In the genomic region with DNA sequence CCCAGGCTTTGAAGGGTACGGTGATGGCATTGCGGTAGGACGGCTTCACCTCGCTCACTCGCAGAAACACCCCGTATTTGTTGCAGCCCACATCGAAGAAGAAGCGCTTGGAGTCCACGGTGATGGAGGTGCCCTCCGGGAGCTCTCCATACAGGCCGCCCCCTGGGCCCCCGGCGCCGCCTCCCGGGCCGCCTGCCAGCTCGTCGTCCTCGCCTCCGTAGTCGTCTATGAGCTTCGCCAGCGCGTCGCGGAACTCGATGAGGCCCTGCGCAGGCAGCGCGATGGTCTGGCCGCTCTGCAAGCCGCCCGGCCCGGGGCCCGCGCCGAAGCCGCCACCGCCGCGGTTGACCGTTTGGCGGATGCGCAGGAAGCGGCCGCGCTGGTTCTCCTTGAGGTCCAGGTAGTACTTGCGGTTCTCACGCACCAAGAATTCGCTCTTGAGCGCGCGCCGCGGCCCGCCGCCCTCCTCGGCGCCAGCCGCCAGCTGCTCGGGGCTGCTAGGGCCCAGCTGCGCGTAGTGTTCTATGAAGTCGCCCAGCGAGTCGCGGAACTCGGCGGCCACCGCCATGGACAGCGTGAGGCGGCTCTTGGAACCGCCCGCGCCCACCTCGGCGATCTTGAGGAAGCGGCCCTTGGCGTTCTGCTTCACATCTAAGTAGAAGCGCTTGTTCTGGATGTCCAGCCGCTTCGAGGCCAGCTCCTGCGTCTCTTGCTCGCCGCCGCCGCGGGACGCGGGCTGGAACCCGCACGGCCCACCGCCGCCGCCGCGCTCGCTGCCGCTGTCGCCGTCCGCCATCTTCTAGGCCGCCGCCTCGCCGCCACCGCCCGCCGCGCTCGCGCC, we compare ENCODE assay signal across 8 cellular contexts. TPM values are rescaled to one million over a fixed set of nuclear protein-coding genes. Genes with fewer than 3 reads are reported as not detected.
DNase-seq lines count a peak whose midpoint lies in the region; ATAC-seq, FAIRE-seq and TF ChIP-seq lines count a peak whose summit lies in the region.

No MANE protein-coding gene starts in this region.

- intact Hi-C loops in K562 (cut with micrococcal nuclease): loop anchor here (2.0 to 5.0 kb wide), 3 partner anchors 36 to 103 kb away; a partner anchor contains a TSS

- no TSS peak for BruUV-seq in K562 (replicated peaks; lab: Mats Ljungman, UMichigan)

- H3K36me3 Mint-ChIP-seq in CD8-positive, alpha-beta memory T cell: peaks cover 5 to 25% (median 6%) of the 10 kb centered on the region in 3 donors

- peak overlapping the region; percentile 89 to 99 for H3K9ac ChIP-seq in K562 (ENCODE audit: insufficient read depth in 1 of 2, low read depth in 2 of 2, low read length in 2 of 2)

- peak overlapping the region; percentile 59 for H3K4me3 ChIP-seq in CD8-positive, alpha-beta memory T cell (ENCODE audit: low read length)
- H3K4me3 ChIP-seq in K562 (peak overlapping the region; percentile 78), iPS-18c (ENCODE audit: insufficient read depth, low read depth, low read length) (peak overlapping the region; percentile 90), skin epidermis (peak overlapping the region; percentile 71 to 96 (median 94))

- POLR2A ChIA-PET in CD8-positive, alpha-beta memory T cell (lab: Charles Lee): interaction anchor here (0.5 to 2.8 kb wide), 24 partner anchors 10 to 961 kb away, joined by 3 to 34 read pairs (median 4); a partner anchor contains a TSS
- POLR2A ChIA-PET in K562 (lab: Yijun Ruan, JAX): interaction anchor here (0.6 to 3.6 kb wide), 21 partner anchors 7 to 319 kb away, joined by 3 to 43 read pairs (median 4); a partner anchor contains a TSS

- TF ChIP-seq RAD21 in K562 (CRISPR knock-in tag; conservative IDR thresholded peaks at IDR 0.05 in 1 of 2, IDR thresholded peaks at IDR 0.05 in 1 of 2): no peak

- H3K27ac Mint-ChIP-seq in CD8-positive, alpha-beta memory T cell: peak overlapping the region; percentile 93 to 100 (median 96)

- in situ Hi-C loops in K562 (cut with MboI): no loop called here

- H3K4me2 ChIP-seq in K562 (ENCODE audit: insufficient read depth, low read length): peak overlapping the region; percentile 88

- H3K9me3 ChIP-seq in CD8-positive, alpha-beta memory T cell (ENCODE audit: low read length): peaks cover 7% of the 10 kb centered on the region
- no peaks in the 10 kb centered on the region for H3K9me3 ChIP-seq in K562 (replicated peaks; ENCODE audit: control insufficient read depth, insufficient read depth, low read depth, low read length)
- H3K9me3 ChIP-seq in iPS-18c (ENCODE audit: control insufficient read depth, insufficient read depth, low read length): no peaks in the 10 kb centered on the region

- H3K4me1 Mint-ChIP-seq in CD8-positive, alpha-beta memory T cell: peaks cover 55 to 78% (median 75%) of the 10 kb centered on the region in 3 donors

- TF ChIP-seq POLR2A in K562 (conservative IDR thresholded peaks at IDR 0.05): no peak

- H3K9me3 Mint-ChIP-seq in CD8-positive, alpha-beta memory T cell: peaks cover 3 to 14% (median 8%) of the 10 kb centered on the region in 5 donors

- TF ChIP-seq CTCF in K562 (IDR thresholded peaks at IDR 0.05 in 2 of 3, conservative IDR thresholded peaks at IDR 0.05 in 1 of 3; ENCODE audit: insufficient read depth in 2 of 3, low read depth in 1 of 3, low read length in 3 of 3): no peak

- WGBS in K562 (ENCODE audit: insufficient coverage, low coverage, missing lambda C conversion rate): under 1% methylated on average over 72 of the region's 112 CpGs

- peaks cover 0 to 7% of the 10 kb centered on the region in 2 donors for H3K27me3 Mint-ChIP-seq in CD8-positive, alpha-beta memory T cell

- peak overlapping the region; percentile 85 to 98 (median 95) for H3K4me3 Mint-ChIP-seq in CD8-positive, alpha-beta memory T cell

- CTCF ChIA-PET in CD8-positive, alpha-beta memory T cell (lab: Charles Lee): interaction anchor here (1.0 to 4.8 kb wide), 8 partner anchors 9 to 303 kb away, joined by 3 to 25 read pairs (median 4); a partner anchor contains a TSS
- CTCF ChIA-PET in K562 (lab: Yijun Ruan, JAX; ENCODE audit: low intra/inter-chr PET ratio): no interaction called here

- no peaks in the 10 kb centered on the region for H3K9me1 ChIP-seq in K562 (ENCODE audit: control insufficient read depth, insufficient read depth, low read length)

- no peak for FAIRE-seq in K562 (lab: Jason Lieb, UNC)

- DNase-seq in CD8-positive, alpha-beta memory T cell: peak; percentile 38 to 82 (median 53)
- peak; percentile 24 to 79 (median 44) for DNase-seq in T-helper 2 cell
- DNase-seq in K562 (ENCODE audit: extremely low read depth in 1 of 4, low spot score in 3 of 4): peak; percentile 47 to 70 (median 54)
- no peak for DNase-seq in kidney glomerular epithelial cell (lab: John Stamatoyannopoulos, UW)

- H3K36me3 ChIP-seq in CD8-positive, alpha-beta memory T cell (ENCODE audit: insufficient read depth, low read length): no peaks in the 10 kb centered on the region
- peaks cover 45% of the 10 kb centered on the region for H3K36me3 ChIP-seq in K562 (ENCODE audit: control insufficient read depth, insufficient read depth, low read length)

- H3K79me2 ChIP-seq in K562 (ENCODE audit: control insufficient read depth, insufficient read depth, low read length): peaks cover 69% of the 10 kb centered on the region

- peak overlapping the region; percentile 79 for H3K27ac ChIP-seq in CD8-positive, alpha-beta memory T cell (ENCODE audit: low read depth, low read length)
- peak overlapping the region; percentile 96 for H3K27ac ChIP-seq in K562 (ENCODE audit: extremely low read depth, low read depth, low read length)
- peak overlapping the region; percentile 93 to 100 (median 97) for H3K27ac ChIP-seq in skin epidermis

- H2AFZ ChIP-seq in K562 (ENCODE audit: low read depth, low read length): peak overlapping the region; percentile 74

- peaks cover 45% of the 10 kb centered on the region for H4K20me1 ChIP-seq in K562 (replicated peaks; ENCODE audit: control insufficient read depth, insufficient read depth, low read length)

- ATAC-seq in GM19455 (IDR thresholded peaks at IDR 0.05; ENCODE audit: unreplicated experiment): peak; percentile 27
- peak; percentile 5 for ATAC-seq in HG03575 (IDR thresholded peaks at IDR 0.05; ENCODE audit: extremely low read depth, insufficient number of reproducible peaks, low FRiP score, unreplicated experiment)
- ATAC-seq in K562: peak; percentile 48

- H3K27me3 ChIP-seq in CD8-positive, alpha-beta memory T cell (ENCODE audit: insufficient read depth, low read length, poor library complexity, severe bottlenecking): no peaks in the 10 kb centered on the region
- no peaks in the 10 kb centered on the region for H3K27me3 ChIP-seq in K562 (ENCODE audit: control insufficient read depth in 2 of 2, insufficient read depth in 2 of 2, low read length in 2 of 2)

- peaks cover 48% of the 10 kb centered on the region for H3K4me1 ChIP-seq in CD8-positive, alpha-beta memory T cell (ENCODE audit: insufficient read depth, low read length)
- peaks cover 16 to 36% of the 10 kb centered on the region in 2 experiments for H3K4me1 ChIP-seq in K562 (replicated peaks in 1 of 2; ENCODE audit: control insufficient read depth in 2 of 2, insufficient read depth in 2 of 2, low read length in 2 of 2)

- TF ChIP-seq EP300 in K562 (IDR thresholded peaks at IDR 0.05; ENCODE audit: low read length): no peak

TF ChIP-seq in K562, 482 proteins besides CTCF, POLR2A, EP300 and RAD21 (continues in another document):
- peak in 1 of 2 experiments; percentile 47; a peak in 1 of 4 replicates for TF ChIP-seq MAZ (CRISPR knock-in tag; conservative IDR thresholded peaks at IDR 0.05 in 1 of 2, IDR thresholded peaks at IDR 0.05 in 1 of 2)

RNA-seq across cellular contexts. Expression of a gene that starts 0.6 kb away (rescaled TPM):
- total RNA-seq in CD8-positive, alpha-beta memory T cell: 10 to 100 TPM; 45.0 to 45.1 TPM
- 3.2 TPM for polyA plus RNA-seq in CD8-positive, alpha-beta memory T cell
- total RNA-seq in K562 (2011; cell fraction: chromatin; rRNA removed; ENCODE audit: low replicate concordance): 13.1 and 32.6 TPM in 2 replicates
- total RNA-seq in K562 (2011; cell fraction: nucleolus; rRNA removed): 11.2 and 12.5 TPM in 2 replicates
- 20.3 and 27.3 TPM in 2 replicates for total RNA-seq in K562 (2011; cell fraction: nucleoplasm; rRNA removed)
- total RNA-seq in K562 (2014; rRNA removed) (5.6 and 6.2 TPM in 2 replicates), K562 (2014; rRNA removed; fragmentation: Illumina TruSeq; extraction: Trizol) (13.5 and 14.8 TPM in 2 replicates), K562 (2015; rRNA removed; fragmentation: Illumina TruSeq; extraction: Trizol) (10.6 and 11.2 TPM in 2 replicates), K562 (2021) (12.7 and 13.1 TPM in 2 replicates)
- polyA plus RNA-seq in K562 (2011; rRNA removed) (7.3 and 8.3 TPM in 2 replicates), K562 (2014; fragmentation: Illumina TruSeq; extraction: Trizol) (12.8 and 14.1 TPM in 2 replicates), K562 (2014; fragmentation: Nextera tagmentation; extraction: Ambion mirVana) (1 to 10 TPM; 1.6 TPM), K562 (2014; rRNA removed) (8.8 and 9.8 TPM in 2 replicates)
- 1.8 and 4.2 TPM in 2 replicates for polyA plus RNA-seq in K562 (2011; cell fraction: cytosol; rRNA removed)
- 6.5 and 7.7 TPM in 2 replicates for polyA plus RNA-seq in K562 (2011; cell fraction: nucleus; rRNA removed)
- polyA plus RNA-seq in K562 (2012): 9.8 and 11.3 TPM in 2 replicates
- polyA minus RNA-seq in K562 (2011; rRNA and poly(A)+ RNA removed): 6.8 and 7.8 TPM in 2 replicates
- 5.3 and 6.5 TPM in 2 replicates for polyA minus RNA-seq in K562 (2011; cell fraction: cytosol; rRNA and poly(A)+ RNA removed)
- polyA minus RNA-seq in K562 (2011; cell fraction: nucleus; rRNA and poly(A)+ RNA removed): 5.9 and 10.9 TPM in 2 replicates

RNA-seq across cellular contexts. Expression of a gene that starts 36.9 kb away (rescaled TPM):
- 100 to 1,000 TPM; 243 to 244 TPM for total RNA-seq in CD8-positive, alpha-beta memory T cell
- polyA plus RNA-seq in CD8-positive, alpha-beta memory T cell: 273 TPM
- total RNA-seq in K562 (2011; cell fraction: chromatin; rRNA removed; ENCODE audit: low replicate concordance): 52.2 and 119 TPM in 2 replicates
- total RNA-seq in K562 (2011; cell fraction: nucleolus; rRNA removed): 49.0 and 52.7 TPM in 2 replicates
- 81.8 and 141 TPM in 2 replicates for total RNA-seq in K562 (2011; cell fraction: nucleoplasm; rRNA removed)
- total RNA-seq in K562 (2014; rRNA removed) (380 and 497 TPM in 2 replicates), K562 (2014; rRNA removed; fragmentation: Illumina TruSeq; extraction: Trizol) (286 and 296 TPM in 2 replicates), K562 (2015; rRNA removed; fragmentation: Illumina TruSeq; extraction: Trizol) (217 and 219 TPM in 2 replicates), K562 (2021) (273 and 286 TPM in 2 replicates)
- polyA plus RNA-seq in K562 (2011; rRNA removed) (276 and 382 TPM in 2 replicates), K562 (2014; fragmentation: Illumina TruSeq; extraction: Trizol) (213 and 246 TPM in 2 replicates), K562 (2014; fragmentation: Nextera tagmentation; extraction: Ambion mirVana) (100 to 1,000 TPM; 105 to 118 TPM), K562 (2014; rRNA removed) (295 and 305 TPM in 2 replicates)
- 254 and 312 TPM in 2 replicates for polyA plus RNA-seq in K562 (2011; cell fraction: cytosol; rRNA removed)
- polyA plus RNA-seq in K562 (2011; cell fraction: nucleus; rRNA removed): 75.0 and 103 TPM in 2 replicates
- polyA plus RNA-seq in K562 (2012): 262 and 408 TPM in 2 replicates
- 211 and 268 TPM in 2 replicates for polyA minus RNA-seq in K562 (2011; rRNA and poly(A)+ RNA removed)
- 75.6 and 99.9 TPM in 2 replicates for polyA minus RNA-seq in K562 (2011; cell fraction: cytosol; rRNA and poly(A)+ RNA removed)
- 17.5 and 34.1 TPM in 2 replicates for polyA minus RNA-seq in K562 (2011; cell fraction: nucleus; rRNA and poly(A)+ RNA removed)
